14 cellular contexts compared by ENCODE assay signal in the genomic region with DNA sequence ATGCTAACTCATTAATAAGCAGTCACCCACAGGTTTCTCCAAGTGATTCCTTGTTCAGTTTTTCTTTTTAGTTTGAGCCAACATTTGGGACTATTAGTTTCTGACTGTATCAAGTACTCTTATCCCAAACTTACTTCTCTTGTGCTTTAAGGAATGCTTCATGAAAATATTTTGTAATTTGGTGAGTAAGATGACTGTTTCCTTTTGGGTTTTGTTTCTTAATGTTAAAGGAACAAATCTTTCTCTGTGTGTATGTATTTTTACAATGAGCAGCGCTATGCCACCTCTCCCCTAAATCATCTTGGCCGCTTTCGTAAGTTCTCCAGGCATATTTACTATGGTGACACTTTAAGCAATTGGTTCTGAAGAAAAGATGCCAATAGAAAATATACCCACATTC.
DNase-seq lines count a peak whose midpoint lies in the region; TF ChIP-seq lines count a peak whose summit lies in the region.
"Had no signal": no experiment of that assay in that cellular context is flagged by ENCODE, and none has a peak within 500 bp of the region (broad histone marks: within the 10 kb centered on the region; RNA-seq: fewer than 3 reads in every experiment).

No MANE protein-coding gene starts in this region.

- no peaks in the 10 kb centered on the region for H3K9me2 ChIP-seq in GM23248 (ENCODE audit: insufficient read depth)
- H3K9me2 ChIP-seq: SK-N-SH had no signal

- H3K4me3 Mint-ChIP-seq in CD4-positive, alpha-beta memory T cell = no peak overlapping the region
- no peak overlapping the region for H3K4me3 Mint-ChIP-seq in activated T-cell treated with anti-CD3 and anti-CD28 coated beads, Interleukin-2, amount 50 U/mL, for 24 hours

- H3K9me3 ChIP-seq in GM23248 (ENCODE audit: low read depth) (no peaks in the 10 kb centered on the region), skeletal muscle tissue (ENCODE audit: control insufficient read depth in 3 of 3, low read length in 3 of 3) (no peaks in the 10 kb centered on the region)
- no peaks in the 10 kb centered on the region for H3K9me3 ChIP-seq in CD4-positive, alpha-beta memory T cell (ENCODE audit: control insufficient read depth in 1 of 2, low read length in 2 of 2)
- H3K9me3 ChIP-seq: SK-N-SH had no signal

- H3K79me2 ChIP-seq in GM23248 (ENCODE audit: insufficient read depth) = no peaks in the 10 kb centered on the region

- H3K9ac ChIP-seq in GM23248 (no peak overlapping the region), skeletal muscle tissue (ENCODE audit: low read depth in 1 of 3, low read length in 3 of 3) (no peak overlapping the region)
- H3K9ac ChIP-seq: SK-N-SH had no signal

- no peak overlapping the region for H3K27ac ChIP-seq in GM23248
- H3K27ac ChIP-seq in skeletal muscle tissue (ENCODE audit: low read depth, low read length) = peak overlapping the region; percentile 17
- H3K27ac ChIP-seq in CD4-positive, alpha-beta memory T cell (ENCODE audit: low read depth, low read length) = no peak overlapping the region

- in situ Hi-C loops in GM23248 (cut with MboI) = no loop called here

- peak; percentile 27 for DNase-seq in GM23248
- peak; percentile 24 for DNase-seq in NOMO-1 treated with dmso at 0.1 percent for 144 hours (lab: John Stamatoyannopoulos, UW; ENCODE audit: unreplicated experiment)
- DNase-seq in fibroblast of mammary gland (ENCODE audit: low read depth) = peak; percentile 43
- no peak for DNase-seq in CD4-positive, alpha-beta memory T cell
- no peak for DNase-seq in NCI-H1436 treated with DMSO at 0.1 percent for 48 hours (lab: John Stamatoyannopoulos, UW)
- DNase-seq in activated T-cell treated with anti-CD3 and anti-CD28 coated beads, Interleukin-2, amount 50 U/mL, for 24 hours = no peak
- DNase-seq: COR-L47, H7, Kasumi-1, NCI-H146, NCI-H226, NCI-H526 treated with DMSO at 0.1 percent for 48 hours, SK-N-SH had no signal

- H3K4me3 ChIP-seq in GM23248 (no peak overlapping the region), fibroblast of mammary gland (ENCODE audit: control insufficient read depth, low read depth, low read length) (no peak overlapping the region), skeletal muscle tissue (ENCODE audit: low read length in 3 of 3) (no peak overlapping the region)
- no peak overlapping the region for H3K4me3 ChIP-seq in CD4-positive, alpha-beta memory T cell (ENCODE audit: low read length in 2 of 2)

- no peaks in the 10 kb centered on the region for H3K27me3 ChIP-seq in GM23248 (replicated peaks; ENCODE audit: insufficient read depth)
- H3K27me3 ChIP-seq in skeletal muscle tissue (ENCODE audit: control insufficient read depth in 3 of 3, insufficient read depth in 3 of 3, low read length in 3 of 3) = peaks cover 0 to 6% (median 0%) of the 10 kb centered on the region in 3 donors
- no peaks in the 10 kb centered on the region for H3K27me3 ChIP-seq in CD4-positive, alpha-beta memory T cell (ENCODE audit: insufficient read depth, low read length)

- no peak overlapping the region for H2AFZ ChIP-seq in GM23248

- H3K4me1 ChIP-seq in GM23248 (ENCODE audit: insufficient read depth) (peaks cover 24% of the 10 kb centered on the region), skeletal muscle tissue (ENCODE audit: control insufficient read depth in 3 of 3, insufficient read depth in 3 of 3, low read length in 3 of 3) (peaks cover 12 to 15% (median 13%) of the 10 kb centered on the region in 3 donors)
- H3K4me1 ChIP-seq in CD4-positive, alpha-beta memory T cell (ENCODE audit: insufficient read depth, low read length) = no peaks in the 10 kb centered on the region

- peaks cover 0 to 2% (median 0%) of the 10 kb centered on the region in 8 donors for H3K9me3 Mint-ChIP-seq in CD4-positive, alpha-beta memory T cell
- H3K9me3 Mint-ChIP-seq in activated T-cell treated with anti-CD3 and anti-CD28 coated beads, Interleukin-2, amount 50 U/mL, for 24 hours = no peaks in the 10 kb centered on the region

- intact Hi-C loops in CD4-positive, alpha-beta memory T cell (cut with micrococcal nuclease) = no loop called here

- no peak for TF ChIP-seq CTCF in fibroblast of mammary gland (conservative IDR thresholded peaks at IDR 0.05; ENCODE audit: control insufficient read depth, insufficient read depth, low read depth, low read length)

- H3K27me3 Mint-ChIP-seq in CD4-positive, alpha-beta memory T cell = peaks cover 10% of the 10 kb centered on the region in 2 donors
- peaks cover 29% of the 10 kb centered on the region for H3K27me3 Mint-ChIP-seq in activated T-cell treated with anti-CD3 and anti-CD28 coated beads, Interleukin-2, amount 50 U/mL, for 24 hours

- H4K20me1 ChIP-seq in GM23248 (ENCODE audit: insufficient read depth) = no peaks in the 10 kb centered on the region

- no peak overlapping the region for H3K27ac Mint-ChIP-seq in CD4-positive, alpha-beta memory T cell
- H3K27ac Mint-ChIP-seq in activated T-cell treated with anti-CD3 and anti-CD28 coated beads, Interleukin-2, amount 50 U/mL, for 24 hours = no peak overlapping the region

- peaks cover 25% of the 10 kb centered on the region for H3F3A ChIP-seq in GM23248 (ENCODE audit: insufficient read depth)

- H3K36me3 Mint-ChIP-seq in CD4-positive, alpha-beta memory T cell = no peaks in the 10 kb centered on the region
- H3K36me3 Mint-ChIP-seq in activated T-cell treated with anti-CD3 and anti-CD28 coated beads, Interleukin-2, amount 50 U/mL, for 24 hours (ENCODE audit: low read depth) = no peaks in the 10 kb centered on the region

- CTCF ChIA-PET in CD4-positive, alpha-beta memory T cell (lab: Charles Lee; ENCODE audit: partially characterized antibody) = no interaction called here

- 98% methylated on average over 3 of the region's 3 CpGs for WGBS in GM23248 (ENCODE audit: low coverage in 1 of 2, low lambda C conversion rate in 2 of 2, missing lambda C conversion rate in 2 of 2), 2 experiments

- peak overlapping the region; percentile 4 for H3K4me2 ChIP-seq in GM23248 (ENCODE audit: unreplicated experiment)
- H3K4me2 ChIP-seq: SK-N-SH had no signal

- H3K36me3 ChIP-seq in GM23248 (ENCODE audit: low read depth) (no peaks in the 10 kb centered on the region), skeletal muscle tissue (ENCODE audit: control insufficient read depth in 3 of 3, insufficient read depth in 3 of 3, low read length in 3 of 3) (no peaks in the 10 kb centered on the region)
- no peaks in the 10 kb centered on the region for H3K36me3 ChIP-seq in CD4-positive, alpha-beta memory T cell (ENCODE audit: insufficient read depth, low read length)

- POLR2A ChIA-PET in CD4-positive, alpha-beta memory T cell (lab: Charles Lee; ENCODE audit: partially characterized antibody) = no interaction called here

- no peaks in the 10 kb centered on the region for H3K4me1 Mint-ChIP-seq in CD4-positive, alpha-beta memory T cell
- H3K4me1 Mint-ChIP-seq in activated T-cell treated with anti-CD3 and anti-CD28 coated beads, Interleukin-2, amount 50 U/mL, for 24 hours (ENCODE audit: low read depth) = no peaks in the 10 kb centered on the region

Comparison
In these comparisons a context has a peak if more than half of its experiments do, and no peak if none do; other contexts are left out.
1. DNase-seq: peak in GM23248 (single experiment), NOMO-1 treated with dmso at 0.1 percent for 144 hours (single experiment) and fibroblast of mammary gland (single experiment); none in CD4-positive, alpha-beta memory T cell (0 of 5), NCI-H1436 treated with DMSO at 0.1 percent for 48 hours (single experiment) and activated T-cell treated with anti-CD3 and anti-CD28 coated beads, Interleukin-2, amount 50 U/mL, for 24 hours (single experiment).